ENCODE assay signal across 10 cellular contexts in genomic region chr2:12044857-12045256, GRCh38.
DNase-seq lines count a peak whose midpoint lies in the region; ATAC-seq, FAIRE-seq and TF ChIP-seq lines count a peak whose summit lies in the region.
"Had no signal": no experiment of that assay in that cellular context is flagged by ENCODE, and none has a peak within 500 bp of the region (broad histone marks: within the 10 kb centered on the region; RNA-seq: fewer than 3 reads in every experiment).

No MANE protein-coding gene starts in this region.

- no peaks in the 10 kb centered on the region for H3F3A ChIP-seq in GM23248 (ENCODE audit: insufficient read depth)

- H3K4me3 Mint-ChIP-seq in activated naive CD4-positive, alpha-beta T cell treated with anti-CD3 and anti-CD28 coated beads for 36 hours: no peak overlapping the region

- no peak for TF ChIP-seq POLR2A in GM12891 (IDR thresholded peaks at IDR 0.05; ENCODE audit: low read depth, low read length)

- in situ Hi-C loops in GM23248 (cut with MboI): no loop called here
- in situ Hi-C loops in KBM-7 (cut with MboI; ENCODE audit: low pct_unique_long_range_greater_than_20kb, low sequenced_read_pairs): no loop called here

- H3K27ac Mint-ChIP-seq in activated naive CD4-positive, alpha-beta T cell treated with anti-CD3 and anti-CD28 coated beads for 36 hours: no peak overlapping the region

- DNase-seq in GM12891 (ENCODE audit: insufficient read length, low spot score) (no peak), NCI-H69 (lab: John Stamatoyannopoulos, UW) (no peak), GM23248 (no peak), substantia nigra (lab: John Stamatoyannopoulos, UW) (no peak), KBM-7 (no peak)
- DNase-seq in activated naive CD4-positive, alpha-beta T cell treated with anti-CD3 and anti-CD28 coated beads for 36 hours: peak; percentile 17
- DNase-seq: left cardiac atrium, WERI-Rb-1 had no signal

- H3K4me1 ChIP-seq in GM23248 (ENCODE audit: insufficient read depth): peaks cover 16% of the 10 kb centered on the region

- H3K4me3 ChIP-seq in GM23248: no peak overlapping the region

- no peaks in the 10 kb centered on the region for H3K36me3 Mint-ChIP-seq in activated naive CD4-positive, alpha-beta T cell treated with anti-CD3 and anti-CD28 coated beads for 36 hours (ENCODE audit: low read depth)

- peak; percentile 93 for FAIRE-seq in GM12891 (lab: Jason Lieb, UNC)

- ATAC-seq in GM19397 (IDR thresholded peaks at IDR 0.05; ENCODE audit: unreplicated experiment) (peak; percentile 71), HG03108 (IDR thresholded peaks at IDR 0.05; ENCODE audit: unreplicated experiment) (peak; percentile 42)
- ATAC-seq: left cardiac atrium had no signal

- no peak overlapping the region for H3K9ac ChIP-seq in GM23248

- peaks cover 53% of the 10 kb centered on the region for H3K4me1 Mint-ChIP-seq in activated naive CD4-positive, alpha-beta T cell treated with anti-CD3 and anti-CD28 coated beads for 36 hours (ENCODE audit: low read depth)

- H3K9me3 ChIP-seq in GM23248 (ENCODE audit: low read depth): no peaks in the 10 kb centered on the region

- no peaks in the 10 kb centered on the region for H3K79me2 ChIP-seq in GM23248 (ENCODE audit: insufficient read depth)

- CTCF ChIA-PET in activated naive CD4-positive, alpha-beta T cell treated with anti-CD3 and anti-CD28 coated beads for 36 hours (lab: Charles Lee): interaction anchor here (0.6 kb wide), 1 partner anchor 716 kb away, joined by 5 read pairs; no protein-coding TSS in a partner anchor

- no peaks in the 10 kb centered on the region for H3K27me3 ChIP-seq in GM23248 (replicated peaks; ENCODE audit: insufficient read depth)

- WGBS in GM23248 (ENCODE audit: low coverage in 1 of 2, low lambda C conversion rate in 2 of 2, missing lambda C conversion rate in 2 of 2), 2 experiments: 79 to 82% methylated on average over 8 of the region's 8 CpGs

- no peaks in the 10 kb centered on the region for H3K36me3 ChIP-seq in GM23248 (ENCODE audit: low read depth)
- H3K36me3 ChIP-seq: WERI-Rb-1 had no signal

- no peak overlapping the region for H3K27ac ChIP-seq in GM23248
- no peak overlapping the region for H3K27ac ChIP-seq in substantia nigra (ENCODE audit: low read depth, low read length, poor library complexity, severe bottlenecking)
- H3K27ac ChIP-seq: WERI-Rb-1 had no signal

- intact Hi-C loops in activated naive CD4-positive, alpha-beta T cell treated with anti-CD3 and anti-CD28 coated beads for 36 hours (cut with micrococcal nuclease): loop anchor here (2.0 kb wide), 1 partner anchor 182 kb away; no protein-coding TSS in a partner anchor

- no peaks in the 10 kb centered on the region for H4K20me1 ChIP-seq in GM23248 (ENCODE audit: insufficient read depth)

- H2AFZ ChIP-seq in GM23248: no peak overlapping the region

- no peak overlapping the region for H3K4me2 ChIP-seq in GM23248 (ENCODE audit: unreplicated experiment)

- peaks cover 9% of the 10 kb centered on the region for H3K9me3 Mint-ChIP-seq in activated naive CD4-positive, alpha-beta T cell treated with anti-CD3 and anti-CD28 coated beads for 36 hours

- no peaks in the 10 kb centered on the region for H3K27me3 Mint-ChIP-seq in activated naive CD4-positive, alpha-beta T cell treated with anti-CD3 and anti-CD28 coated beads for 36 hours (ENCODE audit: low read depth)

- H3K9me2 ChIP-seq in GM23248 (ENCODE audit: insufficient read depth): no peaks in the 10 kb centered on the region

TF ChIP-seq in GM12891, 5 proteins besides CTCF, POLR2A, EP300 and RAD21:
- TF ChIP-seq POU2F2 (IDR thresholded peaks at IDR 0.05; ENCODE audit: low read depth, low read length) (peak; percentile 73; the same call in 1 of the 2 replicates), POLR2AphosphoS5 (IDR thresholded peaks at IDR 0.05; ENCODE audit: low read depth, low read length) (no peak), SPI1 (IDR thresholded peaks at IDR 0.05; ENCODE audit: low read depth, low read length) (0 out of 2 replicates have a peak, but pooled peaks have one; percentile 12)
